ENCODE assay signal across 35 cellular contexts in genomic region chrX:41750720-41751119, GRCh38.
"Had no signal": no experiment of that assay in that cellular context is flagged by ENCODE, and none has a peak within 500 bp of the region (broad histone marks: within the 10 kb centered on the region; RNA-seq: fewer than 3 reads in every experiment).

No MANE protein-coding gene starts in this region.

- H3K36me3 ChIP-seq: MG63 had no signal

- DNase-seq: Kasumi-1, MG63, MM.1S, MV-4-11, NCI-H1048, NCI-H1092, NCI-H1092 treated with DMSO at 0.1 percent for 48 hours, NCI-H1105, NCI-H1105 treated with DMSO at 0.1 percent for 48 hours, NCI-H1417, NCI-H1417 treated with DMSO at 0.1 percent for 48 hours, NCI-H1436, NCI-H1436 treated with DMSO at 0.1 percent for 48 hours, NCI-H146, NCI-H1694, NCI-H1694 treated with DMSO at 0.1 percent for 48 hours, NCI-H187, NCI-H187 treated with DMSO at 0.1 percent for 48 hours, NCI-H1930, NCI-H2029, NCI-H2029 treated with DMSO at 0.1 percent for 48 hours, NCI-H2081, NCI-H2081 treated with DMSO at 0.1 percent for 48 hours, NCI-H2107, NCI-H2171, NCI-H2171 treated with DMSO at 0.1 percent for 48 hours, NCI-H2227 treated with DMSO at 0.1 percent for 48 hours, NCI-H226, NCI-H345, NCI-H446, NCI-H446 treated with DMSO at 0.1 percent for 48 hours, NCI-H510A, NCI-H510A treated with DMSO at 0.1 percent for 48 hours, NCI-H524, NCI-H524 treated with DMSO at 0.1 percent for 48 hours had no signal

- H3K4me3 ChIP-seq: MG63 had no signal

- H3K27me3 ChIP-seq: MG63 had no signal

- H3K9me3 ChIP-seq: MG63 had no signal
